Comparison of ENCODE assay signal across 13 cellular contexts in the genomic region with DNA sequence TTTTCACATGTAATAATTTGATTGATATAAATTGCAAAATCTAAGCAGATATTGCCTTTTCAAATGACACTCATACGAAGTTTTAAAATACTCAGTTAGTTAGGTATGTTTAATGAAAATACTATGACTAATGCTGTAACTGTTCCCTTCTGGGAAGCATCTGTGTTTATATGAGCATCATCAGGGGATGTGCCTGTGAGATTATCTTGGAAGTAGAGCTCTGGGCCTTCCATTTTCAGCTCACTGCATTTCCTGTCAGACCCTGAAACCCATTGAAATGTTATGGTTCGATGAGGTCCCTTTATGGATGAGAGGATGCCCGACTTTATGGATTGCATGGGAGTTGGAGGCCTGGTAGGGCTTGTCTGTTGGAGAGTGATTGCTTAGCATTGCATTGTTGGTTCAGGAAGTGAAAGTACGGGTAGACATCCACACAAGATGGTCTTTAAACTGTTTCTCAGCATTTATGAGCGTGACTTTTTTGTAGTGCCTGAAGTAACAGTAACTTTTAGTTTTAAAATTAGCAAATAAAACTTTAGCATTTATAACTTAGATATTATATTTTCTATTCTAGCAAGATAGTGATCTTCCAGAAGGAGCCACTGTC. TPM values are rescaled to one million over a fixed set of nuclear protein-coding genes. Genes with fewer than 3 reads are reported as not detected.
DNase-seq lines count a peak whose midpoint lies in the region; ATAC-seq, FAIRE-seq and TF ChIP-seq lines count a peak whose summit lies in the region.
"Had no signal": no experiment of that assay in that cellular context is flagged by ENCODE, and none has a peak within 500 bp of the region (broad histone marks: within the 10 kb centered on the region; RNA-seq: fewer than 3 reads in every experiment).

No MANE protein-coding gene starts in this region.

- no peak overlapping the region for H3K4me3 Mint-ChIP-seq in osteocyte (ENCODE audit: unreplicated experiment)

- FAIRE-seq in GM19239 (lab: Jason Lieb, UNC) = peak; percentile 18

- H3K79me2 ChIP-seq in PC-9 (ENCODE audit: low read depth) = no peaks in the 10 kb centered on the region

- no peaks in the 10 kb centered on the region for H3F3A ChIP-seq in PC-9 (ENCODE audit: insufficient read depth, low read depth)

- intact Hi-C loops in PC-9 (cut with micrococcal nuclease; ENCODE audit: unreplicated experiment) = no loop called here

- H3K4me2 ChIP-seq in PC-9 = no peak overlapping the region

- no peak overlapping the region for H3K27ac ChIP-seq in PC-9

- no TSS peak for BruUV-seq in PC-9 (replicated peaks; lab: Mats Ljungman, UMichigan)

- H3K4me1 ChIP-seq in PC-9 (replicated peaks; ENCODE audit: insufficient read depth) = no peaks in the 10 kb centered on the region

- POLR2A ChIA-PET in PC-9 (lab: Charles Lee; ENCODE audit: unreplicated experiment) = no interaction called here

- no peaks in the 10 kb centered on the region for H3K9me2 ChIP-seq in PC-9 (ENCODE audit: insufficient read depth)

- no peaks in the 10 kb centered on the region for H3K9me3 Mint-ChIP-seq in osteocyte (ENCODE audit: unreplicated experiment)

- no peak for TF ChIP-seq CTCF in osteocyte (IDR thresholded peaks at IDR 0.05)
- TF ChIP-seq CTCF in PC-9 (conservative IDR thresholded peaks at IDR 0.05) = no peak

- H3K4me3 ChIP-seq in MG63 (no peak overlapping the region), PC-9 (no peak overlapping the region)

- no peak for DNase-seq in GM19239 (ENCODE audit: insufficient read length, low spot score)
- DNase-seq in fibroblast of gingiva (ENCODE audit: low read depth) = peak; percentile 76
- DNase-seq in osteocyte (ENCODE audit: extremely low spot score, unreplicated experiment) = no peak
- no peak for DNase-seq in NCI-H128 (lab: John Stamatoyannopoulos, UW; ENCODE audit: unreplicated experiment)
- no peak for DNase-seq in MG63
- DNase-seq in PC-9 = no peak
- DNase-seq: GF-D8; NCI-H1105 treated with DMSO at 0.1 percent for 48 hours; stimulated activated CD4-positive, alpha-beta T cell treated with anti-CD3 and anti-CD28 coated beads, Interleukin-2, amount 100 ng/mL, for 24 hours; substantia nigra had no signal

- H3K4me1 Mint-ChIP-seq in osteocyte (ENCODE audit: unreplicated experiment) = peaks cover 24% of the 10 kb centered on the region

- H3K9me3 ChIP-seq in MG63 (no peaks in the 10 kb centered on the region), PC-9 (ENCODE audit: insufficient read depth, low read depth) (no peaks in the 10 kb centered on the region)

- ATAC-seq in SK-N-SH treated with all-trans-retinoic acid at 6 μM for 48 hours (peak; percentile 89), HG02763 (IDR thresholded peaks at IDR 0.05; ENCODE audit: unreplicated experiment) (no peak)
- ATAC-seq: HCT116 had no signal

- H3K27me3 ChIP-seq in MG63 = no peaks in the 10 kb centered on the region
- no peaks in the 10 kb centered on the region for H3K27me3 ChIP-seq in PC-9 (ENCODE audit: insufficient read depth, low read depth)

- H3K36me3 ChIP-seq in MG63 (peaks cover 54% of the 10 kb centered on the region), PC-9 (ENCODE audit: low read depth) (peaks cover 2% of the 10 kb centered on the region; the same call in 1 of the 2 replicates)

- H3K36me3 Mint-ChIP-seq in osteocyte (ENCODE audit: unreplicated experiment) = peaks cover 53% of the 10 kb centered on the region

- CTCF ChIA-PET in PC-9 (lab: Charles Lee) = no interaction called here

- no peaks in the 10 kb centered on the region for H3K27me3 Mint-ChIP-seq in osteocyte (ENCODE audit: unreplicated experiment)

- H3K27ac Mint-ChIP-seq in osteocyte (ENCODE audit: unreplicated experiment) = peak overlapping the region; percentile 86

- no peak overlapping the region for H2AFZ ChIP-seq in PC-9

- H4K20me1 ChIP-seq in PC-9 (ENCODE audit: insufficient read depth) = no peaks in the 10 kb centered on the region

TF ChIP-seq in SK-N-SH treated with all-trans-retinoic acid at 6 μM for 48 hours, 23 proteins besides CTCF, POLR2A, EP300 and RAD21:
- TF ChIP-seq, protein P1, sequence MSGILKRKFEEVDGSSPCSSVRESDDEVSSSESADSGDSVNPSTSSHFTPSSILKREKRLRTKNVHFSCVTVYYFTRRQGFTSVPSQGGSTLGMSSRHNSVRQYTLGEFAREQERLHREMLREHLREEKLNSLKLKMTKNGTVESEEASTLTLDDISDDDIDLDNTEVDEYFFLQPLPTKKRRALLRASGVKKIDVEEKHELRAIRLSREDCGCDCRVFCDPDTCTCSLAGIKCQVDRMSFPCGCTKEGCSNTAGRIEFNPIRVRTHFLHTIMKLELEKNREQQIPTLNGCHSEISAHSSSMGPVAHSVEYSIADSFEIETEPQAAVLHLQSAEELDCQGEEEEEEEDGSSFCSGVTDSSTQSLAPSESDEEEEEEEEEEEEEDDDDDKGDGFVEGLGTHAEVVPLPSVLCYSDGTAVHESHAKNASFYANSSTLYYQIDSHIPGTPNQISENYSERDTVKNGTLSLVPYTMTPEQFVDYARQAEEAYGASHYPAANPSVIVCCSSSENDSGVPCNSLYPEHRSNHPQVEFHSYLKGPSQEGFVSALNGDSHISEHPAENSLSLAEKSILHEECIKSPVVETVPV (CRISPR knock-in tag; IDR thresholded peaks at IDR 0.05) = no peak
- TF ChIP-seq ISL1 (CRISPR knock-in tag; IDR thresholded peaks at IDR 0.05) (no peak), ZNF70 (CRISPR knock-in tag; IDR thresholded peaks at IDR 0.05) (no peak), RARB (CRISPR knock-in tag; IDR thresholded peaks at IDR 0.05) (no peak), TOX (CRISPR knock-in tag; IDR thresholded peaks at IDR 0.05; ENCODE audit: borderline replicate concordance) (no peak), ARNTL (CRISPR knock-in tag; IDR thresholded peaks at IDR 0.05; ENCODE audit: borderline replicate concordance, low read depth) (no peak), PPARA (CRISPR knock-in tag; IDR thresholded peaks at IDR 0.05; ENCODE audit: borderline replicate concordance) (no peak), ZNF8 (CRISPR knock-in tag; IDR thresholded peaks at IDR 0.05) (no peak), CREB5 (CRISPR knock-in tag; IDR thresholded peaks at IDR 0.05; ENCODE audit: low read depth) (no peak), GLIS3 (CRISPR knock-in tag; IDR thresholded peaks at IDR 0.05) (no peak), SNAI2 (CRISPR knock-in tag; IDR thresholded peaks at IDR 0.05) (no peak)
- TF ChIP-seq, protein P2, sequence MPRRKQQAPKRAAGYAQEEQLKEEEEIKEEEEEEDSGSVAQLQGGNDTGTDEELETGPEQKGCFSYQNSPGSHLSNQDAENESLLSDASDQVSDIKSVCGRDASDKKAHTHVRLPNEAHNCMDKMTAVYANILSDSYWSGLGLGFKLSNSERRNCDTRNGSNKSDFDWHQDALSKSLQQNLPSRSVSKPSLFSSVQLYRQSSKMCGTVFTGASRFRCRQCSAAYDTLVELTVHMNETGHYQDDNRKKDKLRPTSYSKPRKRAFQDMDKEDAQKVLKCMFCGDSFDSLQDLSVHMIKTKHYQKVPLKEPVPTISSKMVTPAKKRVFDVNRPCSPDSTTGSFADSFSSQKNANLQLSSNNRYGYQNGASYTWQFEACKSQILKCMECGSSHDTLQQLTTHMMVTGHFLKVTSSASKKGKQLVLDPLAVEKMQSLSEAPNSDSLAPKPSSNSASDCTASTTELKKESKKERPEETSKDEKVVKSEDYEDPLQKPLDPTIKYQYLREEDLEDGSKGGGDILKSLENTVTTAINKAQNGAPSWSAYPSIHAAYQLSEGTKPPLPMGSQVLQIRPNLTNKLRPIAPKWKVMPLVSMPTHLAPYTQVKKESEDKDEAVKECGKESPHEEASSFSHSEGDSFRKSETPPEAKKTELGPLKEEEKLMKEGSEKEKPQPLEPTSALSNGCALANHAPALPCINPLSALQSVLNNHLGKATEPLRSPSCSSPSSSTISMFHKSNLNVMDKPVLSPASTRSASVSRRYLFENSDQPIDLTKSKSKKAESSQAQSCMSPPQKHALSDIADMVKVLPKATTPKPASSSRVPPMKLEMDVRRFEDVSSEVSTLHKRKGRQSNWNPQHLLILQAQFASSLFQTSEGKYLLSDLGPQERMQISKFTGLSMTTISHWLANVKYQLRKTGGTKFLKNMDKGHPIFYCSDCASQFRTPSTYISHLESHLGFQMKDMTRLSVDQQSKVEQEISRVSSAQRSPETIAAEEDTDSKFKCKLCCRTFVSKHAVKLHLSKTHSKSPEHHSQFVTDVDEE (CRISPR knock-in tag; IDR thresholded peaks at IDR 0.05) = no peak
- TF ChIP-seq, protein P3, sequence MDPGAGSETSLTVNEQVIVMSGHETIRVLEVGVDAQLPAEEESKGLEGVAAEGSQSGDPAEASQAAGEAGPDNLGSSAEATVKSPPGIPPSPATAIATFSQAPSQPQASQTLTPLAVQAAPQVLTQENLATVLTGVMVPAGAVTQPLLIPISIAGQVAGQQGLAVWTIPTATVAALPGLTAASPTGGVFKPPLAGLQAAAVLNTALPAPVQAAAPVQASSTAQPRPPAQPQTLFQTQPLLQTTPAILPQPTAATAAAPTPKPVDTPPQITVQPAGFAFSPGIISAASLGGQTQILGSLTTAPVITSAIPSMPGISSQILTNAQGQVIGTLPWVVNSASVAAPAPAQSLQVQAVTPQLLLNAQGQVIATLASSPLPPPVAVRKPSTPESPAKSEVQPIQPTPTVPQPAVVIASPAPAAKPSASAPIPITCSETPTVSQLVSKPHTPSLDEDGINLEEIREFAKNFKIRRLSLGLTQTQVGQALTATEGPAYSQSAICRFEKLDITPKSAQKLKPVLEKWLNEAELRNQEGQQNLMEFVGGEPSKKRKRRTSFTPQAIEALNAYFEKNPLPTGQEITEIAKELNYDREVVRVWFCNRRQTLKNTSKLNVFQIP (CRISPR knock-in tag; IDR thresholded peaks at IDR 0.05; ENCODE audit: borderline replicate concordance, low read depth) = no peak

RNA-seq across cellular contexts. Expression of gene ELP2, which starts 28.7 kb away (rescaled TPM):
- total RNA-seq in osteocyte = 89.9 and 93.4 TPM in 2 replicates
- 85.7 and 109 TPM in 2 replicates for total RNA-seq in MG63 (2014; rRNA removed; shearing (Covaris generic); ENCODE audit: low replicate concordance)
- total RNA-seq in PC-9 (2021) = 54.2 and 68.3 TPM in 2 replicates

RNA-seq across cellular contexts. Expression of gene MOCOS, which starts 28.9 kb away (rescaled TPM):
- 5.2 and 5.5 TPM in 2 replicates for total RNA-seq in osteocyte
- 13.4 and 16.4 TPM in 2 replicates for total RNA-seq in MG63 (2014; rRNA removed; shearing (Covaris generic); ENCODE audit: low replicate concordance)
- 22.7 and 30.4 TPM in 2 replicates for total RNA-seq in PC-9 (2021)

RNA-seq across cellular contexts. Expression of gene SLC39A6, which starts 29.2 kb away (rescaled TPM):
- total RNA-seq in osteocyte = 75.8 and 79.2 TPM in 2 replicates
- 63.0 and 80.9 TPM in 2 replicates for total RNA-seq in MG63 (2014; rRNA removed; shearing (Covaris generic); ENCODE audit: low replicate concordance)
- total RNA-seq in PC-9 (2021) = 14.8 and 20.3 TPM in 2 replicates
